10 cellular contexts compared by ENCODE assay signal in the genomic region with DNA sequence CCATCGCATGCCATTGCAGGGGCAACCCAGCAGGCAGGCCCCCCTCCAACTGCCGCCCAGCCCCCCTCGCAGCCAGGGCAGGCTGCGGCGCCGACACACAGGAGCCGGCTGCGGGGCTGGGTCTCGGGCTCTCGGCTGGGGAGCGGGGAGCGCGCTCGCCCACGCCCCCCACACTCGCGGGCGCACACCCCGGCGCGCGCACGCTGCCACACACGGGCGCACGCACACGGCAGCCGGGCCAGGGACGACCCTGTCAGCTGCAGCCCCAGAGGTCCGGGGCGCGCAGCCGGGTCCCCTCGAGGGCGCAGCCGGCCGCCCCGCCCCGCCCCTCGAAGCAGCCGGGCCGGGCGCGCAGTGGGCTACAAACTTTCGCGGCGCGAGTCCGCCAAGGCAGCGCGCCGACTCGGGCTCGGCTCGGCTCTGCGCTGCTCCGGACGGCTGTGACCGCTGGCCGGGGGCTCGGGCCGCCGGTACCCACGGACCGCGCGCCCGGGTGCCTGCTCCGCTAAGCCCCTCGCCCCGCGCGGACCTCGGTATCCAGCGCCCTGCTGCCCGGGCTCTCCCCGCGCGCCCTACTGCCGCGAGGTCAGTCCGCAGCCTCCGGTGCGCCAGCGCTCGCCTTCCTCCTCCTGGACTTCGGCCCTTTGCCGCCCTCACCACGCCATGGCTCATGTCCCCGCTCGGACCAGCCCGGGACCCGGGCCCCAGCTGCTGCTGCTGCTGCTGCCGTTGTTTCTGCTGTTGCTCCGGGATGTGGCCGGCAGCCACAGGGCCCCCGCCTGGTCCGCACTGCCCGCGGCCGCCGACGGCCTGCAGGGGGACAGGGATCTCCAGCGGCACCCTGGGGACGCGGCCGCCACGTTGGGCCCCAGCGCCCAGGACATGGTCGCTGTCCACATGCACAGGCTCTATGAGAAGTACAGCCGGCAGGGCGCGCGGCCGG. TPM values are rescaled to one million over a fixed set of nuclear protein-coding genes. Genes with fewer than 3 reads are reported as not detected.
DNase-seq lines count a peak whose midpoint lies in the region; FAIRE-seq and TF ChIP-seq lines count a peak whose summit lies in the region.
"Had no signal": no experiment of that assay in that cellular context is flagged by ENCODE, and none has a peak within 500 bp of the region (broad histone marks: within the 10 kb centered on the region; RNA-seq: fewer than 3 reads in every experiment).

A gene with protein sequence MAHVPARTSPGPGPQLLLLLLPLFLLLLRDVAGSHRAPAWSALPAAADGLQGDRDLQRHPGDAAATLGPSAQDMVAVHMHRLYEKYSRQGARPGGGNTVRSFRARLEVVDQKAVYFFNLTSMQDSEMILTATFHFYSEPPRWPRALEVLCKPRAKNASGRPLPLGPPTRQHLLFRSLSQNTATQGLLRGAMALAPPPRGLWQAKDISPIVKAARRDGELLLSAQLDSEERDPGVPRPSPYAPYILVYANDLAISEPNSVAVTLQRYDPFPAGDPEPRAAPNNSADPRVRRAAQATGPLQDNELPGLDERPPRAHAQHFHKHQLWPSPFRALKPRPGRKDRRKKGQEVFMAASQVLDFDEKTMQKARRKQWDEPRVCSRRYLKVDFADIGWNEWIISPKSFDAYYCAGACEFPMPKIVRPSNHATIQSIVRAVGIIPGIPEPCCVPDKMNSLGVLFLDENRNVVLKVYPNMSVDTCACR (plus strand): TSS at position 209 of the 943 bp plus-strand sequence. CDS start 455 bp downstream, at position 664.

- peaks cover 36% of the 10 kb centered on the region for H3K4me1 Mint-ChIP-seq in nephron

- H3K36me3 ChIP-seq in ectodermal cell (ENCODE audit: control insufficient read depth, insufficient read depth, low read length): no peaks in the 10 kb centered on the region

- peak within 1 kb of the TSS; percentile 45 for H3K4me3 ChIP-seq in ectodermal cell (ENCODE audit: insufficient read depth, low read depth, low read length)

- no peaks in the 10 kb centered on the region for H3K36me3 Mint-ChIP-seq in nephron (ENCODE audit: low read depth)

- peak; percentile 19 to 30 (median 28) for TF ChIP-seq CTCF in nephron (IDR thresholded peaks at IDR 0.05; ENCODE audit: unreplicated experiment in 3 of 3)

- no peak within 1 kb of the TSS for H3K27ac ChIP-seq in ectodermal cell (ENCODE audit: insufficient read depth, low read depth, low read length, poor library complexity, severe bottlenecking)

- 3% methylated on average over 115 of the region's 115 CpGs for WGBS in ectodermal cell, 2 experiments

- peak within 1 kb of the TSS; percentile 85 to 89 (median 85) for H3K4me3 Mint-ChIP-seq in nephron
- H3K4me3 Mint-ChIP-seq: dendritic cell treated with granulocyte-macrophage colony-stimulating factor and Interleukin-4, amounts not matched to agents 40 ng/mL and 50 ng/mL, for 4 days had no signal

- H3K9me3 ChIP-seq in ectodermal cell (ENCODE audit: control insufficient read depth, low read length): no peaks in the 10 kb centered on the region

- DNase-seq in activated naive CD4-positive, alpha-beta T cell treated with Interleukin-2 at 50 U/mL for 16 hours: peak; percentile 14
- no peak for DNase-seq in activated naive CD4-positive, alpha-beta T cell (lab: John Stamatoyannopoulos, UW)
- DNase-seq in urothelium cell line (ENCODE audit: low spot score) (peak; percentile 27), H54 (ENCODE audit: insufficient read length, low spot score) (no peak), GDM1 (lab: John Stamatoyannopoulos, UW) (no peak)
- DNase-seq in activated CD4-positive, CD25-positive, alpha-beta regulatory T cell treated with anti-CD3 and anti-CD28 coated beads, Interleukin-2, amount 50 U/mL, for 72 hours: no peak
- DNase-seq: Calu3 had no signal

- H3K27me3 Mint-ChIP-seq in nephron (ENCODE audit: low read depth): peaks cover 93% of the 10 kb centered on the region

- FAIRE-seq in urothelium cell line (lab: Jason Lieb, UNC) (no peak), H54 (lab: Jason Lieb, UNC) (no peak)

- H3K9me3 Mint-ChIP-seq in nephron: no peaks in the 10 kb centered on the region
- H3K9me3 Mint-ChIP-seq: dendritic cell treated with granulocyte-macrophage colony-stimulating factor and Interleukin-4, amounts not matched to agents 40 ng/mL and 50 ng/mL, for 4 days had no signal

- H3K27ac Mint-ChIP-seq in nephron: peak within 1 kb of the TSS in 2 of 3 experiments; percentile 19 to 45
- H3K27ac Mint-ChIP-seq: dendritic cell treated with granulocyte-macrophage colony-stimulating factor and Interleukin-4, amounts not matched to agents 40 ng/mL and 50 ng/mL, for 4 days had no signal

- peaks cover 34% of the 10 kb centered on the region for H3K4me1 ChIP-seq in ectodermal cell (ENCODE audit: control insufficient read depth, insufficient read depth, low read length)

- no peak for TF ChIP-seq POLR2A in H54 (IDR thresholded peaks at IDR 0.05; ENCODE audit: low read depth, low read length)

- H3K27me3 ChIP-seq in ectodermal cell (ENCODE audit: control insufficient read depth, insufficient read depth, low read length, poor library complexity, severe bottlenecking): peaks cover 35% of the 10 kb centered on the region

RNA-seq across cellular contexts. Expression of the gene that starts here (rescaled TPM):
- 15.5 TPM for polyA plus RNA-seq in ectodermal cell (2013, experiment 1 of 4)
- 12.6 TPM for polyA plus RNA-seq in ectodermal cell (2013, experiment 2 of 4)
- polyA plus RNA-seq in ectodermal cell (2013, experiment 3 of 4): 12.7 TPM
- polyA plus RNA-seq in ectodermal cell (2013, experiment 4 of 4): 13.1 TPM

Comparison
In these comparisons a context has a peak if more than half of its experiments do, and no peak if none do; other contexts are left out.
1. DNase-seq: peak in activated naive CD4-positive, alpha-beta T cell treated with Interleukin-2 at 50 U/mL for 16 hours (single experiment) and urothelium cell line (single experiment); none in activated naive CD4-positive, alpha-beta T cell (0 of 4), H54 (single experiment), activated CD4-positive, CD25-positive, alpha-beta regulatory T cell treated with anti-CD3 and anti-CD28 coated beads, Interleukin-2, amount 50 U/mL, for 72 hours (single experiment) and GDM1 (single experiment).